ENCODE assay signal across 27 cellular contexts in the genomic region with DNA sequence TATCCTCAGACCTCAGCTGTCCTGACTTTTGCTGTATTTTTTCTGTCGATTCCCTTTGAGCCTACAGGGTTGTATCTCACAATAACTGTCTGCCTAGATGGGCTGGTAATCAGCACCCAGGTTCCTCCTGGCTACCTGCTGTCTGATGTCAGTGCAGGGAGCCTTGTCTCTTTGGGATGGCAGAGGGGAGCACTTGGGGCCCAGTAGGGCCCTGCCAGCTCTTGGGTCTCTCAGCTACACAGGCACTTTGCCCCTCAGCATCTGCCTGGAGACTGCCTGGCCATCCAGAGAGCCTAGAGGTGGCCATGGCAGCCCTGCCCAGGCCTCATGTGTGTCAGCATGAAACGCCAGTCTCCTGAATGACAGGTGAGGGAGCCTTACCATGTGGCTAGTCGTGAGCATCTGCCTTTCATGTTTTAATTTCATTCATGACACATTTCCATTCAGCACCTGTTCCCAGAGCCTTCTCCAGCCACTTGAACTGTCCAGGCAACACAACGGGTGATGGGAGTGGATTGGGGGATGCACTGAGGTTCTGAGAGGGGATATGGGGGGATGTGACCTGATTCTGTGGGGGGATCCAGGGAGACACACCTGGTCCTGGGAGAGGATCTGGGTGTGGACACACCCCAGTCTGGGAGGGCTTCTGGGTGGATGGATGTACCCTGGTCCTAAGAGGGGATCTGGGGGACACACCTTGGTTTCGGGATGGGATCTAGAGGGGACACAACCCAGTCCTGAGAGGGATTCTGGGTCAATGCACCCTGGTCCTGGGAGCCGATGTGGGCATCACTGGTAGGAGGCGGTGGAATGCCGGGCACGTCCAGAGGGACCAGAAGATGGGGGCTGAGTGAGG. TPM values are rescaled to one million over a fixed set of nuclear protein-coding genes. Genes with fewer than 3 reads are reported as not detected.
DNase-seq lines count a peak whose midpoint lies in the region; ATAC-seq and TF ChIP-seq lines count a peak whose summit lies in the region.
"Had no signal": no experiment of that assay in that cellular context is flagged by ENCODE, and none has a peak within 500 bp of the region (broad histone marks: within the 10 kb centered on the region; RNA-seq: fewer than 3 reads in every experiment).

No MANE protein-coding gene starts in this region.

- H3K27ac ChIP-seq in RWPE2 (ENCODE audit: poor library complexity, severe bottlenecking) (no peak overlapping the region), SK-N-SH (ENCODE audit: low read depth in 2 of 2, low read length in 1 of 2) (peak overlapping the region in 1 of 2 experiments; percentile 89; a peak in 2 of 4 replicates)
- H3K27ac ChIP-seq: BLaER1, foreskin keratinocyte, heart left ventricle, KMS-11, skin epidermis, tibial artery had no signal

- no peak for TF ChIP-seq RAD21 in SK-N-SH (IDR thresholded peaks at IDR 0.05; ENCODE audit: low read length)

- POLR2A ChIA-PET in SK-N-SH (lab: Yijun Ruan, JAX), result no interaction called here

- H3K27me3 ChIP-seq in RWPE2 (ENCODE audit: insufficient read depth, poor library complexity, severe bottlenecking), result no peaks in the 10 kb centered on the region
- no peaks in the 10 kb centered on the region for H3K27me3 ChIP-seq in SK-N-SH (ENCODE audit: insufficient read depth)
- H3K27me3 ChIP-seq: BLaER1, heart left ventricle, tibial artery had no signal

- TF ChIP-seq EP300 in SK-N-SH (IDR thresholded peaks at IDR 0.05; ENCODE audit: borderline replicate concordance in 1 of 2, low read depth in 1 of 2, low read length in 1 of 2), result no peak

- no peak for ATAC-seq in RWPE2 (ENCODE audit: low read depth)
- ATAC-seq in HG03460 (IDR thresholded peaks at IDR 0.05; ENCODE audit: unreplicated experiment), result no peak
- ATAC-seq in GM21360 (IDR thresholded peaks at IDR 0.05; ENCODE audit: unreplicated experiment), result no peak
- ATAC-seq: activated T-cell treated with anti-CD3 and anti-CD28 coated beads, Interleukin-2, amount 50 U/mL, for 72 hours; effector memory CD8-positive, alpha-beta T cell; esophagus mucosa; foreskin keratinocyte; heart left ventricle; SK-N-SH treated with all-trans-retinoic acid at 6 μM for 48 hours had no signal

- H3F3A ChIP-seq in SK-N-SH (replicated peaks; ENCODE audit: insufficient read depth), result no peaks in the 10 kb centered on the region

- CTCF ChIA-PET in SK-N-SH (lab: Yijun Ruan, JAX), result interaction anchor here (1.7 kb wide), 1 partner anchor 21 kb away, joined by 6 read pairs; no protein-coding TSS in a partner anchor

- peak; percentile 8 for DNase-seq in D341Med (ENCODE audit: low spot score)
- DNase-seq in RWPE2 (ENCODE audit: low spot score), result peak; percentile 29
- DNase-seq in iPS-NIHi7 (ENCODE audit: extremely low spot score), result peak; percentile 7
- peak; percentile 68 for DNase-seq in posterior vena cava (ENCODE audit: low spot score)
- no peak for DNase-seq in SK-N-SH
- no peak for DNase-seq in AG08395 (ENCODE audit: low spot score)
- DNase-seq: ACHN; activated CD4-positive, alpha-beta T cell treated with anti-CD3 and anti-CD28 coated beads for 1 hour; activated naive CD4-positive, alpha-beta T cell treated with anti-CD3 and anti-CD28 coated beads, Interleukin-2, amount 50 U/mL, for 16 hours; activated T-cell treated with anti-CD3 and anti-CD28 coated beads, Interleukin-2, amount 50 U/mL, for 72 hours; amniotic stem cell; effector memory CD8-positive, alpha-beta T cell; foreskin keratinocyte; HCEC 1CT; mesendoderm; NCI-H1436; NCI-H446; NCI-H82; tibial artery had no signal

- H3K9ac ChIP-seq in SK-N-SH, result no peak overlapping the region
- H3K9ac ChIP-seq: BLaER1, KMS-11 had no signal

- H2AFZ ChIP-seq in SK-N-SH (ENCODE audit: low read depth), result no peak overlapping the region

- H3K79me2 ChIP-seq in SK-N-SH (ENCODE audit: insufficient read depth), result no peaks in the 10 kb centered on the region

- intact Hi-C loops in posterior vena cava (cut with DNase I), result no loop called here

- H3K9me3 ChIP-seq in RWPE2 (ENCODE audit: severe bottlenecking) (no peaks in the 10 kb centered on the region), SK-N-SH (no peaks in the 10 kb centered on the region)
- H3K9me3 ChIP-seq: BLaER1, heart left ventricle, tibial artery had no signal

- H4K20me1 ChIP-seq in SK-N-SH (ENCODE audit: insufficient read depth), result no peaks in the 10 kb centered on the region
- H4K20me1 ChIP-seq: BLaER1 had no signal

- no peak for TF ChIP-seq CTCF in RWPE2 (IDR thresholded peaks at IDR 0.05; ENCODE audit: poor library complexity, severe bottlenecking)
- no peak for TF ChIP-seq CTCF in SK-N-SH (IDR thresholded peaks at IDR 0.05)

- no peak overlapping the region for H3K4me2 ChIP-seq in SK-N-SH
- H3K4me2 ChIP-seq: BLaER1, KMS-11 had no signal

- WGBS in SK-N-SH (ENCODE audit: low lambda C conversion rate), result 35% methylated on average over 8 of the region's 9 CpGs

- H3K9me2 ChIP-seq in SK-N-SH, result no peaks in the 10 kb centered on the region

- no peaks in the 10 kb centered on the region for H3K36me3 ChIP-seq in RWPE2 (ENCODE audit: low read depth)
- H3K36me3 ChIP-seq in SK-N-SH (replicated peaks in 1 of 2; ENCODE audit: control insufficient read depth in 1 of 2, insufficient read depth in 2 of 2, low read length in 1 of 2), result no peaks in the 10 kb centered on the region
- H3K36me3 ChIP-seq: BLaER1, heart left ventricle, tibial artery had no signal

- H3K4me1 ChIP-seq in RWPE2 (ENCODE audit: insufficient read depth, poor library complexity, severe bottlenecking), result no peaks in the 10 kb centered on the region
- peaks cover 0 to 76% of the 10 kb centered on the region in 2 experiments; a peak in 2 of 4 replicates for H3K4me1 ChIP-seq in SK-N-SH (ENCODE audit: control insufficient read depth in 1 of 2, insufficient read depth in 2 of 2, low read depth in 1 of 2, low read length in 1 of 2)
- H3K4me1 ChIP-seq: foreskin keratinocyte, tibial artery had no signal

- no peak overlapping the region for H3K4me3 ChIP-seq in RWPE2 (ENCODE audit: severe bottlenecking)
- H3K4me3 ChIP-seq in SK-N-SH (ENCODE audit: low read depth in 2 of 2, low read length in 1 of 2), result no peak overlapping the region
- H3K4me3 ChIP-seq: BLaER1, heart left ventricle, skin epidermis, tibial artery had no signal

TF ChIP-seq in SK-N-SH, 30 proteins besides CTCF, POLR2A, EP300 and RAD21:
- TF ChIP-seq GABPA (IDR thresholded peaks at IDR 0.05; ENCODE audit: low read depth), result no peak
- TF ChIP-seq, protein P1, sequence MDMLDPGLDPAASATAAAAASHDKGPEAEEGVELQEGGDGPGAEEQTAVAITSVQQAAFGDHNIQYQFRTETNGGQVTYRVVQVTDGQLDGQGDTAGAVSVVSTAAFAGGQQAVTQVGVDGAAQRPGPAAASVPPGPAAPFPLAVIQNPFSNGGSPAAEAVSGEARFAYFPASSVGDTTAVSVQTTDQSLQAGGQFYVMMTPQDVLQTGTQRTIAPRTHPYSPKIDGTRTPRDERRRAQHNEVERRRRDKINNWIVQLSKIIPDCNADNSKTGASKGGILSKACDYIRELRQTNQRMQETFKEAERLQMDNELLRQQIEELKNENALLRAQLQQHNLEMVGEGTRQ (IDR thresholded peaks at IDR 0.05; ENCODE audit: borderline replicate concordance, low read depth, low read length), result no peak
- TF ChIP-seq EZH2phosphoT487 (IDR thresholded peaks at IDR 0.05; ENCODE audit: borderline replicate concordance, low read depth), result no peak
- TF ChIP-seq GATA2 (CRISPR knock-in tag; IDR thresholded peaks at IDR 0.05), result no peak
- no peak for TF ChIP-seq ELF1 (IDR thresholded peaks at IDR 0.05)
- TF ChIP-seq, protein P2, sequence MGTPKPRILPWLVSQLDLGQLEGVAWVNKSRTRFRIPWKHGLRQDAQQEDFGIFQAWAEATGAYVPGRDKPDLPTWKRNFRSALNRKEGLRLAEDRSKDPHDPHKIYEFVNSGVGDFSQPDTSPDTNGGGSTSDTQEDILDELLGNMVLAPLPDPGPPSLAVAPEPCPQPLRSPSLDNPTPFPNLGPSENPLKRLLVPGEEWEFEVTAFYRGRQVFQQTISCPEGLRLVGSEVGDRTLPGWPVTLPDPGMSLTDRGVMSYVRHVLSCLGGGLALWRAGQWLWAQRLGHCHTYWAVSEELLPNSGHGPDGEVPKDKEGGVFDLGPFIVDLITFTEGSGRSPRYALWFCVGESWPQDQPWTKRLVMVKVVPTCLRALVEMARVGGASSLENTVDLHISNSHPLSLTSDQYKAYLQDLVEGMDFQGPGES (IDR thresholded peaks at IDR 0.05; ENCODE audit: low read depth, low read length), result no peak
- TF ChIP-seq SMC3 (IDR thresholded peaks at IDR 0.05; ENCODE audit: low read depth, low read length), result no peak
- TF ChIP-seq ZBTB33 (IDR thresholded peaks at IDR 0.05; ENCODE audit: borderline replicate concordance, low read depth), result no peak
- no peak for TF ChIP-seq MXI1 (IDR thresholded peaks at IDR 0.05; ENCODE audit: low read depth, low read length)
- no peak for TF ChIP-seq NFIC (IDR thresholded peaks at IDR 0.05; ENCODE audit: borderline replicate concordance)
TF ChIP-seq in SK-N-SH: peak in this region for 0.

RNA-seq across cellular contexts. Expression of gene ADCY1, which starts 21.9 kb away (rescaled TPM):
- total RNA-seq in posterior vena cava, result 10 to 100 TPM; 13.7 to 14.7 TPM
- 0.16 and 0.54 TPM in 2 replicates for polyA plus RNA-seq in SK-N-SH (2012; rRNA removed)
- polyA plus RNA-seq in SK-N-SH (2012; cell fraction: cytosol; rRNA removed), result 0.36 and 0.88 TPM in 2 replicates
- 0.37 and 0.41 TPM in 2 replicates for polyA plus RNA-seq in SK-N-SH (2012; cell fraction: nucleus; rRNA removed)

Comparison
In these comparisons a context has a peak if more than half of its experiments do, and no peak if none do; other contexts are left out.
1. DNase-seq: peak in D341Med (single experiment), RWPE2 (single experiment), iPS-NIHi7 (single experiment) and posterior vena cava (single experiment); none in SK-N-SH (single experiment) and AG08395 (single experiment).